ENCODE assay signal across 13 cellular contexts in genomic region chr1:14415396-14415795, GRCh38.
A peak's percentile ranks its signal among the peaks of the same experiment; 100 is the strongest.
DNase-seq lines count a peak whose midpoint lies in the region; ATAC-seq, FAIRE-seq and TF ChIP-seq lines count a peak whose summit lies in the region.
"Had no signal": no experiment of that assay in that cellular context is flagged by ENCODE, and none has a peak within 500 bp of the region (broad histone marks: within the 10 kb centered on the region; RNA-seq: fewer than 3 reads in every experiment).

No MANE protein-coding gene starts in this region.

- H3K36me3 ChIP-seq in endodermal cell (ENCODE audit: control insufficient read depth, insufficient read depth, low read length) = no peaks in the 10 kb centered on the region
- H3K36me3 ChIP-seq: esophagus squamous epithelium had no signal

- H3K4me3 ChIP-seq in endodermal cell (ENCODE audit: low read length) = no peak overlapping the region
- H3K4me3 ChIP-seq: esophagus squamous epithelium had no signal

- H3K27ac ChIP-seq in endodermal cell (ENCODE audit: low read depth, low read length) = no peak overlapping the region
- H3K27ac ChIP-seq: esophagus squamous epithelium had no signal

- WGBS in endodermal cell (ENCODE audit: insufficient coverage in 1 of 2, insufficient read length in 1 of 2), 2 experiments = 57 to 70% methylated on average over 3 of the region's 3 CpGs

- no peak for ATAC-seq in natural killer cell treated with Interleukin-12 subunit alpha and Interleukin-12 subunit beta and Interleukin-15 and Interleukin-18, amount 100 ng/mL, for 72 hours
- ATAC-seq: activated naive CD4-positive, alpha-beta T cell treated with anti-CD3 and anti-CD28 coated beads, Interleukin-2, amount 50 U/mL, for 72 hours had no signal

- H3K9me3 Mint-ChIP-seq in endodermal cell = peaks cover 8% of the 10 kb centered on the region
- H3K9me3 Mint-ChIP-seq in natural killer cell treated with Interleukin-12 subunit alpha and Interleukin-12 subunit beta and Interleukin-15 and Interleukin-18, amount 100 ng/mL, for 72 hours = no peaks in the 10 kb centered on the region
- H3K9me3 Mint-ChIP-seq in T-helper 2 cell treated with Interferon-gamma antibody and Interleukin-4, amounts not matched to agents 5 μg/mL and 100 μg/mL, for 36 hours = no peaks in the 10 kb centered on the region
- H3K9me3 Mint-ChIP-seq: activated naive CD4-positive, alpha-beta T cell treated with anti-CD3 and anti-CD28 coated beads, Interleukin-2, amount 50 U/mL, for 72 hours had no signal

- no peak for FAIRE-seq in H54 (lab: Jason Lieb, UNC)

- no peaks in the 10 kb centered on the region for H3K36me3 Mint-ChIP-seq in endodermal cell (ENCODE audit: low read depth)
- no peaks in the 10 kb centered on the region for H3K36me3 Mint-ChIP-seq in natural killer cell treated with Interleukin-12 subunit alpha and Interleukin-12 subunit beta and Interleukin-15 and Interleukin-18, amount 100 ng/mL, for 72 hours
- H3K36me3 Mint-ChIP-seq in T-helper 2 cell treated with Interferon-gamma antibody and Interleukin-4, amounts not matched to agents 5 μg/mL and 100 μg/mL, for 36 hours (ENCODE audit: low read depth) = no peaks in the 10 kb centered on the region
- H3K36me3 Mint-ChIP-seq: activated naive CD4-positive, alpha-beta T cell treated with anti-CD3 and anti-CD28 coated beads, Interleukin-2, amount 50 U/mL, for 72 hours had no signal

- H3K4me1 Mint-ChIP-seq in endodermal cell = no peaks in the 10 kb centered on the region
- H3K4me1 Mint-ChIP-seq in natural killer cell treated with Interleukin-12 subunit alpha and Interleukin-12 subunit beta and Interleukin-15 and Interleukin-18, amount 100 ng/mL, for 72 hours (ENCODE audit: low read depth in 2 of 2) = no peaks in the 10 kb centered on the region
- no peaks in the 10 kb centered on the region for H3K4me1 Mint-ChIP-seq in T-helper 2 cell treated with Interferon-gamma antibody and Interleukin-4, amounts not matched to agents 5 μg/mL and 100 μg/mL, for 36 hours (ENCODE audit: low read depth)

- no peaks in the 10 kb centered on the region for H3K9me3 ChIP-seq in endodermal cell (ENCODE audit: control insufficient read depth, low read length)
- H3K9me3 ChIP-seq: esophagus squamous epithelium had no signal

- no peak overlapping the region for H3K9ac ChIP-seq in endodermal cell (ENCODE audit: extremely low read depth, low read length, poor library complexity, severe bottlenecking)

- no peak for TF ChIP-seq POLR2A in H54 (IDR thresholded peaks at IDR 0.05; ENCODE audit: low read depth, low read length)

- H3K27me3 ChIP-seq in endodermal cell (ENCODE audit: control insufficient read depth, insufficient read depth, low read length, poor library complexity, severe bottlenecking) = no peaks in the 10 kb centered on the region
- H3K27me3 ChIP-seq: esophagus squamous epithelium had no signal

- CTCF ChIA-PET in GM10248 (lab: Yijun Ruan, JAX) = interaction anchor here (1.1 kb wide), 1 partner anchor 34 kb away, joined by 3 read pairs; no protein-coding TSS in a partner anchor

- H3K4me3 Mint-ChIP-seq in endodermal cell = no peak overlapping the region
- no peak overlapping the region for H3K4me3 Mint-ChIP-seq in natural killer cell treated with Interleukin-12 subunit alpha and Interleukin-12 subunit beta and Interleukin-15 and Interleukin-18, amount 100 ng/mL, for 72 hours
- no peak overlapping the region for H3K4me3 Mint-ChIP-seq in T-helper 2 cell treated with Interferon-gamma antibody and Interleukin-4, amounts not matched to agents 5 μg/mL and 100 μg/mL, for 36 hours

- no peak overlapping the region for H3K27ac Mint-ChIP-seq in endodermal cell
- H3K27ac Mint-ChIP-seq in natural killer cell treated with Interleukin-12 subunit alpha and Interleukin-12 subunit beta and Interleukin-15 and Interleukin-18, amount 100 ng/mL, for 72 hours = no peak overlapping the region
- no peak overlapping the region for H3K27ac Mint-ChIP-seq in T-helper 2 cell treated with Interferon-gamma antibody and Interleukin-4, amounts not matched to agents 5 μg/mL and 100 μg/mL, for 36 hours
- H3K27ac Mint-ChIP-seq: activated naive CD4-positive, alpha-beta T cell treated with anti-CD3 and anti-CD28 coated beads, Interleukin-2, amount 50 U/mL, for 72 hours had no signal

- POLR2A ChIA-PET in GM10248 (lab: Yijun Ruan, JAX) = no interaction called here

- H3K27me3 Mint-ChIP-seq in endodermal cell (ENCODE audit: insufficient read depth) = peaks cover 3% of the 10 kb centered on the region
- H3K27me3 Mint-ChIP-seq in natural killer cell treated with Interleukin-12 subunit alpha and Interleukin-12 subunit beta and Interleukin-15 and Interleukin-18, amount 100 ng/mL, for 72 hours = peaks cover 11 to 14% of the 10 kb centered on the region in 2 donors
- no peaks in the 10 kb centered on the region for H3K27me3 Mint-ChIP-seq in T-helper 2 cell treated with Interferon-gamma antibody and Interleukin-4, amounts not matched to agents 5 μg/mL and 100 μg/mL, for 36 hours (ENCODE audit: low read depth)

- DNase-seq in stimulated activated CD4-positive, alpha-beta T cell treated with anti-CD3 and anti-CD28 coated beads, Interleukin-15, amount 100 ng/mL, for 24 hours = peak; percentile 24
- no peak for DNase-seq in stimulated activated CD4-positive, alpha-beta T cell treated with anti-CD3 and anti-CD28 coated beads, Interleukin-4, amount 100 ng/mL, for 1 hour
- DNase-seq in NCI-H1092 treated with DMSO at 0.1 percent for 48 hours (lab: John Stamatoyannopoulos, UW) (peak; percentile 12), endodermal cell (peak; percentile 87), GM10248 (ENCODE audit: extremely low spot score) (no peak), H54 (ENCODE audit: insufficient read length, low spot score) (no peak)
- no peak for DNase-seq in natural killer cell treated with Interleukin-12 subunit alpha and Interleukin-12 subunit beta and Interleukin-15 and Interleukin-18, amount 100 ng/mL, for 72 hours (ENCODE audit: low spot score)
- DNase-seq in T-helper 2 cell treated with Interferon-gamma antibody and Interleukin-4, amounts not matched to agents 5 μg/mL and 100 μg/mL, for 36 hours (ENCODE audit: low spot score) = no peak
- DNase-seq: esophagus squamous epithelium; GOT3; NCI-H1436 treated with DMSO at 0.1 percent for 48 hours; stimulated activated CD4-positive, alpha-beta T cell treated with anti-CD3 and anti-CD28 coated beads, Interleukin-4, amount 100 ng/mL, for 4 hours had no signal

- TF ChIP-seq CTCF in endodermal cell (conservative IDR thresholded peaks at IDR 0.05) = peak; percentile 74
- no peak for TF ChIP-seq CTCF in GM10248 (IDR thresholded peaks at IDR 0.05; ENCODE audit: control extremely low read depth, extremely low read depth, low read depth, missing control alignments)

- no peaks in the 10 kb centered on the region for H3K4me1 ChIP-seq in endodermal cell (ENCODE audit: control insufficient read depth, insufficient read depth, low read length)
- H3K4me1 ChIP-seq: esophagus squamous epithelium had no signal

Comparison
In these comparisons a context has a peak if more than half of its experiments do, and no peak if none do; other contexts are left out.
1. DNase-seq: peak in stimulated activated CD4-positive, alpha-beta T cell treated with anti-CD3 and anti-CD28 coated beads, Interleukin-15, amount 100 ng/mL, for 24 hours (single experiment), NCI-H1092 treated with DMSO at 0.1 percent for 48 hours (single experiment) and endodermal cell (single experiment); none in stimulated activated CD4-positive, alpha-beta T cell treated with anti-CD3 and anti-CD28 coated beads, Interleukin-4, amount 100 ng/mL, for 1 hour (single experiment), GM10248 (single experiment), natural killer cell treated with Interleukin-12 subunit alpha and Interleukin-12 subunit beta and Interleukin-15 and Interleukin-18, amount 100 ng/mL, for 72 hours (single experiment), T-helper 2 cell treated with Interferon-gamma antibody and Interleukin-4, amounts not matched to agents 5 μg/mL and 100 μg/mL, for 36 hours (single experiment) and H54 (single experiment).